ENCODE assay signal across 23 cellular contexts in genomic region chr12:69287556-69287955, GRCh38.
"Had no signal": no experiment of that assay in that cellular context is flagged by ENCODE, and none has a peak within 500 bp of the region (broad histone marks: within the 10 kb centered on the region; RNA-seq: fewer than 3 reads in every experiment).

No MANE protein-coding gene starts in this region.

- H3K27ac ChIP-seq: stomach, suprapubic skin, testis, thoracic aorta, thyroid gland, tibial artery, tibial nerve, transverse colon, upper lobe of left lung, upper lobe of right lung, uterus, vagina had no signal

- H3K9me3 ChIP-seq: stomach, suprapubic skin, testis, thoracic aorta, thyroid gland, tibial artery, tibial nerve, transverse colon, upper lobe of left lung, upper lobe of right lung, uterus, vagina had no signal

- H3K4me1 ChIP-seq: testis, uterus had no signal

- DNase-seq: stimulated activated CD4-positive, alpha-beta T cell treated with anti-CD3 and anti-CD28 coated beads, Interleukin-2, amount 100 ng/mL, for 48 hours; stimulated activated CD4-positive, alpha-beta T cell treated with anti-CD3 and anti-CD28 coated beads, Interleukin-4, amount 100 ng/mL, for 1 hour; stimulated activated CD4-positive, alpha-beta T cell treated with anti-CD3 and anti-CD28 coated beads, Interleukin-4, amount 100 ng/mL, for 24 hours; stimulated activated CD4-positive, alpha-beta T cell treated with anti-CD3 and anti-CD28 coated beads, Interleukin-4, amount 100 ng/mL, for 4 hours; stimulated activated CD8-positive, alpha-beta memory T cell treated with anti-CD3 and anti-CD28 coated beads, Interleukin-4, amount 100 ng/mL, for 48 hours; stimulated activated naive B cell treated with anti-CD40 and anti-IgM and Interleukin-4, amounts not matched to agents 10 μg/mL and 1 μg/mL and 100 μg/mL, for 72 hours; stimulated activated naive CD4-positive, alpha-beta T cell; stimulated activated naive CD4-positive, alpha-beta T cell treated with Interleukin-2 at 50 U/mL for 16 hours; stimulated activated naive CD8-positive, alpha-beta T cell treated with anti-CD3 and anti-CD28 coated beads, Interleukin-15, amount 100 ng/mL, for 72 hours; stimulated activated naive CD8-positive, alpha-beta T cell treated with anti-CD3 and anti-CD28 coated beads, Interleukin-15, Interleukin-2, amounts not matched to agents 100 U/mL and 50 U/mL, for 24 hours; stomach; substantia nigra; testis; thyroid gland; tibial artery; transverse colon; upper lobe of left lung; upper lobe of right lung; uterus had no signal

- H3K4me3 ChIP-seq: stomach, suprapubic skin, testis, thoracic aorta, thyroid gland, tibial artery, tibial nerve, transverse colon, upper lobe of left lung, upper lobe of right lung, uterus, vagina had no signal

- H3K36me3 ChIP-seq: stomach, suprapubic skin, thoracic aorta, thyroid gland, tibial artery, tibial nerve, transverse colon, upper lobe of left lung, upper lobe of right lung, uterus, vagina had no signal

- H3K27me3 ChIP-seq: suprapubic skin, testis, thyroid gland, tibial nerve, upper lobe of left lung, upper lobe of right lung, uterus, vagina had no signal
